Comparison of ENCODE assay signal across 1 cellular context in genomic region chr17:41738077-41738800, GRCh38.
A peak's percentile ranks its signal among the peaks of the same experiment; 100 is the strongest.
TF ChIP-seq lines count a peak whose summit lies in the region.

No MANE protein-coding gene starts in this region.

TF ChIP-seq in Ishikawa, 13 proteins besides CTCF, POLR2A, EP300 and RAD21 (continued from another document):
- peak; percentile 96 for TF ChIP-seq MAX (IDR thresholded peaks at IDR 0.05)
